18 cellular contexts compared by ENCODE assay signal in genomic region chr7:96179863-96180262, GRCh38.
A peak's percentile ranks its signal among the peaks of the same experiment; 100 is the strongest.
DNase-seq lines count a peak whose midpoint lies in the region; TF ChIP-seq lines count a peak whose summit lies in the region.
"Had no signal": no experiment of that assay in that cellular context is flagged by ENCODE, and none has a peak within 500 bp of the region (broad histone marks: within the 10 kb centered on the region; RNA-seq: fewer than 3 reads in every experiment).

No MANE protein-coding gene starts in this region.

- TF ChIP-seq EP300 in SK-N-SH (IDR thresholded peaks at IDR 0.05; ENCODE audit: borderline replicate concordance in 1 of 2, low read depth in 1 of 2, low read length in 1 of 2): no peak

- no peak overlapping the region for H3K27ac ChIP-seq in A673 (ENCODE audit: low read depth, low read length, poor library complexity, severe bottlenecking)
- no peak overlapping the region for H3K27ac ChIP-seq in SK-N-SH (ENCODE audit: low read depth in 2 of 2, low read length in 1 of 2)
- H3K27ac ChIP-seq: coronary artery, gastroesophageal sphincter, neutrophil had no signal

- BruUV-seq in A673 (replicated peaks; lab: Mats Ljungman, UMichigan): no TSS peak

- CTCF ChIA-PET in A673 (lab: Charles Lee): no interaction called here
- CTCF ChIA-PET in SK-N-SH (lab: Yijun Ruan, JAX): interaction anchor here (0.6 to 2.7 kb wide), 5 partner anchors 8 to 886 kb away, joined by 3 to 17 read pairs (median 3); no protein-coding TSS in a partner anchor

- H3K9me2 ChIP-seq in SK-N-SH: no peaks in the 10 kb centered on the region

- DNase-seq in A673 (ENCODE audit: low spot score) (peak; percentile 9), GM03348 (ENCODE audit: low spot score) (peak; percentile 24), SK-N-SH (no peak), fibroblast of pulmonary artery (ENCODE audit: low read depth) (peak; percentile 25), lower leg skin (ENCODE audit: low spot score in 2 of 2) (no peak), NCI-H128 (lab: John Stamatoyannopoulos, UW; ENCODE audit: unreplicated experiment) (no peak)
- no peak for DNase-seq in stimulated activated CD4-positive, alpha-beta T cell treated with anti-CD3 and anti-CD28 coated beads, Interleukin-4, amount 100 ng/mL, for 24 hours
- no peak for DNase-seq in activated effector memory CD4-positive, alpha-beta T cell treated with Interleukin-2 at 50 U/mL for 16 hours
- DNase-seq: activated CD4-positive, alpha-beta T cell treated with anti-CD3 and anti-CD28 coated beads, Interleukin-2, amount 50 U/mL, for 48 hours; activated naive CD4-positive, alpha-beta T cell treated with anti-CD3 and anti-CD28 coated beads, Interleukin-2, amount 50 U/mL, for 16 hours; KBM-7; NCI-H1092 treated with DMSO at 0.1 percent for 48 hours; NCI-H2171 treated with DMSO at 0.1 percent for 48 hours; stimulated activated naive CD4-positive, alpha-beta T cell treated with Interleukin-2 at 50 U/mL for 16 hours had no signal

- H3K36me3 ChIP-seq in A673 (ENCODE audit: insufficient read depth, low read length, poor library complexity, severe bottlenecking): no peaks in the 10 kb centered on the region
- H3K36me3 ChIP-seq in SK-N-SH (replicated peaks in 1 of 2; ENCODE audit: control insufficient read depth in 1 of 2, insufficient read depth in 2 of 2, low read length in 1 of 2): peaks cover 33 to 68% of the 10 kb centered on the region in 2 experiments

- no peaks in the 10 kb centered on the region for H3K27me3 ChIP-seq in A673 (replicated peaks; ENCODE audit: insufficient read depth, low read depth, low read length, poor library complexity)
- H3K27me3 ChIP-seq in SK-N-SH (ENCODE audit: insufficient read depth): no peaks in the 10 kb centered on the region
- H3K27me3 ChIP-seq: gastroesophageal sphincter, neutrophil had no signal

- no peak for TF ChIP-seq POLR2A in lower leg skin (IDR thresholded peaks at IDR 0.05)

- H3K9ac ChIP-seq in SK-N-SH: no peak overlapping the region

- H2AFZ ChIP-seq in SK-N-SH (ENCODE audit: low read depth): no peak overlapping the region

- H3F3A ChIP-seq in SK-N-SH (replicated peaks; ENCODE audit: insufficient read depth): no peaks in the 10 kb centered on the region

- H3K9me3 ChIP-seq in A673 (ENCODE audit: low read depth, low read length, poor library complexity, severe bottlenecking) (no peaks in the 10 kb centered on the region), SK-N-SH (no peaks in the 10 kb centered on the region)
- H3K9me3 ChIP-seq: gastroesophageal sphincter, HAP-1, neutrophil had no signal

- H3K4me3 ChIP-seq in A673 (ENCODE audit: low read depth, low read length, poor library complexity, severe bottlenecking) (no peak overlapping the region), SK-N-SH (ENCODE audit: low read depth in 2 of 2, low read length in 1 of 2) (no peak overlapping the region), fibroblast of pulmonary artery (replicated peaks; ENCODE audit: low read depth, low read length) (no peak overlapping the region), lower leg skin (ENCODE audit: low read depth, poor library complexity, severe bottlenecking) (no peak overlapping the region)
- H3K4me3 ChIP-seq: coronary artery, gastroesophageal sphincter, HAP-1 had no signal

- TF ChIP-seq CTCF in A673 (conservative IDR thresholded peaks at IDR 0.05; ENCODE audit: low read depth, low read length): peak; percentile 34; the same call in 1 of the 2 replicates
- peak; percentile 39 for TF ChIP-seq CTCF in SK-N-SH (IDR thresholded peaks at IDR 0.05)
- TF ChIP-seq CTCF in fibroblast of pulmonary artery (IDR thresholded peaks at IDR 0.05; ENCODE audit: low read length, missing control alignments): no peak
- no peak for TF ChIP-seq CTCF in lower leg skin (IDR thresholded peaks at IDR 0.05)

- intact Hi-C loops in A673 (cut with micrococcal nuclease; ENCODE audit: unreplicated experiment) (no loop called here), lower leg skin (cut with DNase I; ENCODE audit: low total_unique reads) (no loop called here)

- H3K4me1 ChIP-seq in A673 (ENCODE audit: insufficient read depth, low read length, poor library complexity, severe bottlenecking): peaks cover 4% of the 10 kb centered on the region
- peaks cover 0 to 4% of the 10 kb centered on the region in 2 experiments; a peak in 2 of 4 replicates for H3K4me1 ChIP-seq in SK-N-SH (ENCODE audit: control insufficient read depth in 1 of 2, insufficient read depth in 2 of 2, low read depth in 1 of 2, low read length in 1 of 2)
- H3K4me1 ChIP-seq: gastroesophageal sphincter had no signal

- TF ChIP-seq RAD21 in SK-N-SH (IDR thresholded peaks at IDR 0.05; ENCODE audit: low read length): peak; percentile 55

- POLR2A ChIA-PET in A673 (lab: Charles Lee; ENCODE audit: low non-redundant PET) (no interaction called here), SK-N-SH (lab: Yijun Ruan, JAX) (interaction anchor here (0.7 kb wide), 1 partner anchor 844 kb away, joined by 3 read pairs; no protein-coding TSS in a partner anchor)

- H4K20me1 ChIP-seq in SK-N-SH (ENCODE audit: insufficient read depth): no peaks in the 10 kb centered on the region

- no peaks in the 10 kb centered on the region for H3K79me2 ChIP-seq in SK-N-SH (ENCODE audit: insufficient read depth)

- no peak overlapping the region for H3K4me2 ChIP-seq in SK-N-SH

TF ChIP-seq in SK-N-SH, 30 proteins besides CTCF, POLR2A, EP300 and RAD21:
- TF ChIP-seq SMC3 (IDR thresholded peaks at IDR 0.05; ENCODE audit: low read depth, low read length) (0 out of 2 replicates have a peak, but pooled peaks have one; percentile 19), TAF1 (IDR thresholded peaks at IDR 0.05; ENCODE audit: borderline replicate concordance, low read depth, low read length) (no peak)

Comparison
In these comparisons a context has a peak if more than half of its experiments do, and no peak if none do; other contexts are left out.
1. DNase-seq: peak in A673 (single experiment), GM03348 (single experiment) and fibroblast of pulmonary artery (single experiment); none in SK-N-SH (single experiment), stimulated activated CD4-positive, alpha-beta T cell treated with anti-CD3 and anti-CD28 coated beads, Interleukin-4, amount 100 ng/mL, for 24 hours (single experiment), lower leg skin (0 of 2), NCI-H128 (single experiment) and activated effector memory CD4-positive, alpha-beta T cell treated with Interleukin-2 at 50 U/mL for 16 hours (single experiment).
2. CTCF ChIP-seq: peak in A673 (single experiment) and SK-N-SH (single experiment); none in fibroblast of pulmonary artery (single experiment) and lower leg skin (0 of 3).